Comparison of ENCODE assay signal across 1 cellular context in the genomic region with DNA sequence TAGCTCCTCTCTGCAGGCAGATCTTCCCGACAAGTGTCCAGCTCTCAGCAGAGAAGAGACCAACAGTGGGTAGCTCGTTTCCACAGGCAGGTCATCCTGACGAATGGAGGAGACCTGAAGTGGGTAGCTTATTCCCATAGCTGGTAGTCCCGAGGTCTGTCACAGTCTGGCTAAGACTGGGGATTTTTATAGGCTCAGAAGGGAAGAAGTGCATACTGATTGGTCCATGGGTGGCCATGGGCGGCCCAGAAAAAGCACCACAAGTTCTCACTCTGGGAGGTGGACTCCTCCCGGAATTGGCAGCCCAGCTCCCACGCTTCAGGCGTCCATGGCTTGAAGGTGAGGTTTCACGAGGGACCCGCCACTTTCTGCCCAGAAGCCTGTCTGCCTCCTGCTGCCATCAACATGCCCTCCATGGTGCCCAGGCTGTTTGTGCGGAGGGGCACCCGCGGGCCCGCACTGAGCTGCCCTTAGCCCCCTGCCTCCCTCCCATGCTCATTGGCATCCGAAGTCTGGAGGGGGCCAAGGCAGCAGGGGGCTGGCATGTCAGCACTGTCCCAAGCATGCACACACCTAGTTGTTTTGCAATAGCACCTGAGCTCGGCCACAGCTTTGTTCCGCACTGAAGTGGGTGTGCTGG.
TF ChIP-seq lines count a peak whose summit lies in the region.

No MANE protein-coding gene starts in this region.

TF ChIP-seq in GM23338, 12 proteins besides CTCF, POLR2A, EP300 and RAD21 (continued from another document):
- TF ChIP-seq, protein P1, sequence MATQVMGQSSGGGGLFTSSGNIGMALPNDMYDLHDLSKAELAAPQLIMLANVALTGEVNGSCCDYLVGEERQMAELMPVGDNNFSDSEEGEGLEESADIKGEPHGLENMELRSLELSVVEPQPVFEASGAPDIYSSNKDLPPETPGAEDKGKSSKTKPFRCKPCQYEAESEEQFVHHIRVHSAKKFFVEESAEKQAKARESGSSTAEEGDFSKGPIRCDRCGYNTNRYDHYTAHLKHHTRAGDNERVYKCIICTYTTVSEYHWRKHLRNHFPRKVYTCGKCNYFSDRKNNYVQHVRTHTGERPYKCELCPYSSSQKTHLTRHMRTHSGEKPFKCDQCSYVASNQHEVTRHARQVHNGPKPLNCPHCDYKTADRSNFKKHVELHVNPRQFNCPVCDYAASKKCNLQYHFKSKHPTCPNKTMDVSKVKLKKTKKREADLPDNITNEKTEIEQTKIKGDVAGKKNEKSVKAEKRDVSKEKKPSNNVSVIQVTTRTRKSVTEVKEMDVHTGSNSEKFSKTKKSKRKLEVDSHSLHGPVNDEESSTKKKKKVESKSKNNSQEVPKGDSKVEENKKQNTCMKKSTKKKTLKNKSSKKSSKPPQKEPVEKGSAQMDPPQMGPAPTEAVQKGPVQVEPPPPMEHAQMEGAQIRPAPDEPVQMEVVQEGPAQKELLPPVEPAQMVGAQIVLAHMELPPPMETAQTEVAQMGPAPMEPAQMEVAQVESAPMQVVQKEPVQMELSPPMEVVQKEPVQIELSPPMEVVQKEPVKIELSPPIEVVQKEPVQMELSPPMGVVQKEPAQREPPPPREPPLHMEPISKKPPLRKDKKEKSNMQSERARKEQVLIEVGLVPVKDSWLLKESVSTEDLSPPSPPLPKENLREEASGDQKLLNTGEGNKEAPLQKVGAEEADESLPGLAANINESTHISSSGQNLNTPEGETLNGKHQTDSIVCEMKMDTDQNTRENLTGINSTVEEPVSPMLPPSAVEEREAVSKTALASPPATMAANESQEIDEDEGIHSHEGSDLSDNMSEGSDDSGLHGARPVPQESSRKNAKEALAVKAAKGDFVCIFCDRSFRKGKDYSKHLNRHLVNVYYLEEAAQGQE (IDR thresholded peaks at IDR 0.05; ENCODE audit: unreplicated experiment): no peak
- TF ChIP-seq ZNF331 (CRISPR knock-in tag; IDR thresholded peaks at IDR 0.05; ENCODE audit: low read depth) (no peak), JUNB (IDR thresholded peaks at IDR 0.05; ENCODE audit: unreplicated experiment) (no peak), NANOG (IDR thresholded peaks at IDR 0.05; ENCODE audit: borderline replicate concordance) (no peak), ZNF114 (CRISPR knock-in tag; IDR thresholded peaks at IDR 0.05) (no peak)
- TF ChIP-seq, protein P2, sequence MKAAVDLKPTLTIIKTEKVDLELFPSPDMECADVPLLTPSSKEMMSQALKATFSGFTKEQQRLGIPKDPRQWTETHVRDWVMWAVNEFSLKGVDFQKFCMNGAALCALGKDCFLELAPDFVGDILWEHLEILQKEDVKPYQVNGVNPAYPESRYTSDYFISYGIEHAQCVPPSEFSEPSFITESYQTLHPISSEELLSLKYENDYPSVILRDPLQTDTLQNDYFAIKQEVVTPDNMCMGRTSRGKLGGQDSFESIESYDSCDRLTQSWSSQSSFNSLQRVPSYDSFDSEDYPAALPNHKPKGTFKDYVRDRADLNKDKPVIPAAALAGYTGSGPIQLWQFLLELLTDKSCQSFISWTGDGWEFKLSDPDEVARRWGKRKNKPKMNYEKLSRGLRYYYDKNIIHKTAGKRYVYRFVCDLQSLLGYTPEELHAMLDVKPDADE (IDR thresholded peaks at IDR 0.05): no peak
TF ChIP-seq in GM23338: peak in this region for 0.
